ENCODE assay signal across 16 cellular contexts in the genomic region with DNA sequence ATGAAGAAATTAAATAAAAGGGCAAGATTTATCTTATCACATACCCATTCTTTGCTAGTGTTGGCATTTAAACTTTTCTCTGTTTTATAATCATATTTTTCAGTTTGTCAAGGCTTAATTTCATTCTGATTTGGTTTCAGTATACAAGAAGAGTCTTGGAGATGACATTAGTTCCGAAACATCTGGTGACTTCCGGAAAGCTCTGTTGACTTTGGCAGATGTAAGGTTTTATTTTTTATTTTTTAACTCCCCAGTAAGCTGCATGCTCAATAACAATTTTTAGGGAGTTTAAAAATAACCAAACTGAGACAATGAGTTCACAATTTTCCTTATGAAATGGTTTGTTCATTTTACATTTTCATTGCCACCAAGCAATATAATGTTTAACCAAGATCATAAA.
"Had no signal": no experiment of that assay in that cellular context is flagged by ENCODE, and none has a peak within 500 bp of the region (broad histone marks: within the 10 kb centered on the region; RNA-seq: fewer than 3 reads in every experiment).

No MANE protein-coding gene starts in this region.

- H3K9me3 ChIP-seq: colonic mucosa, SJCRH30, tibial artery, uterus had no signal

- H3K4me1 ChIP-seq: foreskin keratinocyte, SJCRH30, uterus had no signal

- H3K27me3 ChIP-seq: colonic mucosa, foreskin keratinocyte, SJCRH30, tibial artery, uterus had no signal

- H3K4me3 ChIP-seq: colonic mucosa, SJCRH30, skin epidermis, tibial artery, uterus had no signal

- H3K27ac ChIP-seq: colonic mucosa, foreskin keratinocyte, SJCRH30, tibial artery, uterus had no signal

- ATAC-seq: activated CD4-positive, CD25-positive, alpha-beta regulatory T cell treated with anti-CD3 and anti-CD28 coated beads, Interleukin-2, amount 50 U/mL, for 24 hours; activated CD8-positive, alpha-beta memory T cell treated with anti-CD3 and anti-CD28 coated beads, Interleukin-2, amount 10 ng/mL, durations not matched to agents 7 days and 5 days; activated T-cell treated with anti-CD3 and anti-CD28 coated beads, Interleukin-2, amount 50 U/mL, for 4 hours; foreskin keratinocyte; natural killer cell treated with Interleukin-12 subunit alpha and Interleukin-12 subunit beta and Interleukin-15 and Interleukin-18, amount 100 ng/mL, for 72 hours had no signal

- DNase-seq: activated CD8-positive, alpha-beta memory T cell treated with anti-CD3 and anti-CD28 coated beads, Interleukin-2, amount 10 ng/mL, durations not matched to agents 7 days and 5 days; activated gamma-delta T cell treated with Interleukin-2 at 50 U/mL for 16 hours; activated naive CD8-positive, alpha-beta T cell treated with anti-CD3 and anti-CD28 coated beads for 36 hours; activated T-cell treated with anti-CD3 and anti-CD28 coated beads, Interleukin-2, amount 50 U/mL, for 4 hours; anterior cingulate cortex; colonic mucosa; effector CD8-positive, alpha-beta T cell; foreskin keratinocyte; kidney glomerular epithelial cell; SJCRH30; stimulated activated CD4-positive, alpha-beta T cell treated with anti-CD3 and anti-CD28 coated beads, Interleukin-4, amount 100 ng/mL, for 4 hours; tibial artery; uterus had no signal

- H3K36me3 ChIP-seq: colonic mucosa, SJCRH30, uterus had no signal
